ENCODE assay signal across 8 cellular contexts in the genomic region with DNA sequence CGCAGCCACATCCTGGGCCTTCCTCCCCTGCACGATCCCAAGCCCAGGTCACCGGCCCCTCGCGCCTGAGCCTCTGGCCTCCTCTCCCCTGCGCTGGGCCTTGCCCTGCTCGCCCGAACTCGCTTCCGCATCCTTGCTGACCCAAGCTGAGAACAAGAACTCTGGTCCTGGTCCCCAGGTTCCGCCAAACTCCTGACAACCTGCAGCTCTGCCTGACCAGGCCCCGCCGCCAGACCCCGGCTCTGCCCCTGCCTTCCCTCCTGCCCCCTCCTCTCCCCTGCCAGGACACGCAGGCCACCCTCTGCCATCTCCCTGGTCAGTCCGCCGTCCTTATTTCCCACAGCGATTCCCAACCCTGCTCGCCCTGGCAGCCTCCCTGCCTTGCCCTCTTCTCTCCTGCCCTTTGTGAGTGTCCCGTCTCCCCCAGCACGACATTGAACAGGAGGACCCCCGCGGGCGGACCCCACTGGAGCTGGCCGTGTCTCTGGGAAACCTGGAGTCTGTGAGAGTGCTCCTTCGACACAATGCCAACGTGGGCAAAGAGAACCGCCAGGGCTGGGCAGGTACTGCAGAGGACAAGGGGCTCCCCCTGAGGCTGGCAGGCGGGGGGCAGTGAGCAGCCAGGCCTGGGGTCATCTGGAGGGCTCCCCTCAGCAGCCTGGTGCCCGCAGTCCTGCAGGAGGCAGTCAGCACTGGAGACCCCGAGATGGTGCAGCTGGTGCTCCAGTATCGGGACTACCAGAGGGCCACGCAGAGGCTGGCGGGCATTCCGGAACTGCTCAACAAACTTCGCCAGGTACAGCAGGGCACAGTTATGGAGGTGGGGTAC. TPM values are rescaled to one million over a fixed set of nuclear protein-coding genes. Genes with fewer than 3 reads are reported as not detected.
DNase-seq lines count a peak whose midpoint lies in the region; ATAC-seq and TF ChIP-seq lines count a peak whose summit lies in the region.

No MANE protein-coding gene starts in this region.

- peaks cover 19% of the 10 kb centered on the region for H3K9me3 ChIP-seq in endodermal cell (ENCODE audit: control insufficient read depth, low read length)
- H3K9me3 ChIP-seq in naive thymus-derived CD4-positive, alpha-beta T cell (ENCODE audit: control insufficient read depth in 2 of 3, low read length in 3 of 3), result no peaks in the 10 kb centered on the region

- H3K4me1 Mint-ChIP-seq in endodermal cell, result peaks cover 10% of the 10 kb centered on the region
- peaks cover 29 to 72% (median 57%) of the 10 kb centered on the region in 7 donors for H3K4me1 Mint-ChIP-seq in naive thymus-derived CD4-positive, alpha-beta T cell

- peak overlapping the region; percentile 77 for H3K27ac Mint-ChIP-seq in endodermal cell
- H3K27ac Mint-ChIP-seq in naive thymus-derived CD4-positive, alpha-beta T cell, result peak overlapping the region; percentile 72 to 93 (median 88)

- CTCF ChIA-PET in naive thymus-derived CD4-positive, alpha-beta T cell (lab: Charles Lee), result interaction anchor here (0.9 to 3.9 kb wide), 7 partner anchors 14 to 56 kb away, joined by 3 to 24 read pairs (median 4); no protein-coding TSS in a partner anchor
- CTCF ChIA-PET in GM10248 (lab: Yijun Ruan, JAX), result interaction anchor here (0.9 to 3.9 kb wide), 10 partner anchors 9 to 182 kb away, joined by 3 to 23 read pairs (median 8); no protein-coding TSS in a partner anchor

- WGBS in endodermal cell (ENCODE audit: insufficient coverage in 1 of 2, insufficient read length in 1 of 2), 2 experiments, result 45 to 62% methylated on average over 24 to 36 of the region's 36 CpGs

- peaks cover 40% of the 10 kb centered on the region for H3K36me3 Mint-ChIP-seq in endodermal cell (ENCODE audit: low read depth)
- peaks cover 0 to 41% (median 22%) of the 10 kb centered on the region in 5 donors for H3K36me3 Mint-ChIP-seq in naive thymus-derived CD4-positive, alpha-beta T cell

- no peaks in the 10 kb centered on the region for H3K4me1 ChIP-seq in endodermal cell (ENCODE audit: control insufficient read depth, insufficient read depth, low read length)
- H3K4me1 ChIP-seq in naive thymus-derived CD4-positive, alpha-beta T cell (ENCODE audit: control insufficient read depth in 2 of 2, insufficient read depth in 2 of 2, low read length in 2 of 2), result peaks cover 54 to 60% of the 10 kb centered on the region in 2 donors

- H3K4me3 ChIP-seq in GM08714 (ENCODE audit: low read length), result peak overlapping the region; percentile 87
- peak overlapping the region; percentile 86 for H3K4me3 ChIP-seq in endodermal cell (ENCODE audit: low read length)
- peak overlapping the region; percentile 68 for H3K4me3 ChIP-seq in naive thymus-derived CD4-positive, alpha-beta T cell (ENCODE audit: low read length)

- peaks cover 39% of the 10 kb centered on the region for H3K36me3 ChIP-seq in endodermal cell (ENCODE audit: control insufficient read depth, insufficient read depth, low read length)
- H3K36me3 ChIP-seq in naive thymus-derived CD4-positive, alpha-beta T cell (ENCODE audit: control insufficient read depth in 2 of 3, insufficient read depth in 3 of 3, low read length in 3 of 3), result peaks cover 0 to 48% (median 7%) of the 10 kb centered on the region in 3 experiments

- TF ChIP-seq POLR2A in GM18505 (IDR thresholded peaks at IDR 0.05; ENCODE audit: borderline replicate concordance, extremely low read depth, insufficient read depth, insufficient read length), result no peak

- DNase-seq in OCI-M1 (lab: John Stamatoyannopoulos, UW) (peak; percentile 64), endodermal cell (peak; percentile 81), GM10248 (ENCODE audit: extremely low spot score) (no peak)
- no peak for DNase-seq in naive thymus-derived CD4-positive, alpha-beta T cell
- DNase-seq in activated CD4-positive, CD25-positive, alpha-beta regulatory T cell (lab: John Stamatoyannopoulos, UW), result no peak

- ATAC-seq in naive thymus-derived CD4-positive, alpha-beta T cell, result no peak
- ATAC-seq in HG02884 (IDR thresholded peaks at IDR 0.05; ENCODE audit: unreplicated experiment) (no peak), GM18505 (IDR thresholded peaks at IDR 0.05; ENCODE audit: unreplicated experiment) (no peak)

- H3K27me3 ChIP-seq in endodermal cell (ENCODE audit: control insufficient read depth, insufficient read depth, low read length, poor library complexity, severe bottlenecking), result no peaks in the 10 kb centered on the region
- H3K27me3 ChIP-seq in naive thymus-derived CD4-positive, alpha-beta T cell (ENCODE audit: control insufficient read depth in 2 of 2, insufficient read depth in 2 of 2, low read length in 2 of 2), result no peaks in the 10 kb centered on the region

- H3K27me3 Mint-ChIP-seq in endodermal cell (ENCODE audit: insufficient read depth), result no peaks in the 10 kb centered on the region
- H3K27me3 Mint-ChIP-seq in naive thymus-derived CD4-positive, alpha-beta T cell, result peaks cover 0 to 2% (median 0%) of the 10 kb centered on the region in 5 donors

- TF ChIP-seq CTCF in endodermal cell (conservative IDR thresholded peaks at IDR 0.05) (no peak), GM10248 (IDR thresholded peaks at IDR 0.05; ENCODE audit: control extremely low read depth, extremely low read depth, low read depth, missing control alignments) (no peak)

- H3K4me3 Mint-ChIP-seq in endodermal cell, result peak overlapping the region; percentile 83
- H3K4me3 Mint-ChIP-seq in naive thymus-derived CD4-positive, alpha-beta T cell, result peak overlapping the region; percentile 77 to 96 (median 88)

- POLR2A ChIA-PET in naive thymus-derived CD4-positive, alpha-beta T cell (lab: Charles Lee), result interaction anchor here (1.9 to 21.3 kb wide), 7 partner anchors 13 to 56 kb away, joined by 8 to 729 read pairs (median 33); a partner anchor contains a TSS
- POLR2A ChIA-PET in GM10248 (lab: Yijun Ruan, JAX), result interaction anchor here (0.6 to 2.3 kb wide), 3 partner anchors 12 to 50 kb away, joined by 4 to 12 read pairs (median 7); a partner anchor contains a TSS

- peak overlapping the region; percentile 34 for H3K9ac ChIP-seq in endodermal cell (ENCODE audit: extremely low read depth, low read length, poor library complexity, severe bottlenecking)

- intact Hi-C loops in naive thymus-derived CD4-positive, alpha-beta T cell (cut with micrococcal nuclease), result loop anchor here (1.0 to 5.0 kb wide), 4 partner anchors 13 to 219 kb away; a partner anchor contains a TSS

- peaks cover 4% of the 10 kb centered on the region for H3K9me3 Mint-ChIP-seq in endodermal cell
- H3K9me3 Mint-ChIP-seq in naive thymus-derived CD4-positive, alpha-beta T cell, result peaks cover 0 to 4% (median 0%) of the 10 kb centered on the region in 11 donors

- H3K27ac ChIP-seq in endodermal cell (ENCODE audit: low read depth, low read length), result no peak overlapping the region
- peak overlapping the region; percentile 81 for H3K27ac ChIP-seq in naive thymus-derived CD4-positive, alpha-beta T cell (ENCODE audit: low read depth, low read length)

RNA-seq across cellular contexts. Expression of a gene that starts 0.8 kb away (rescaled TPM):
- total RNA-seq in endodermal cell, result 10 to 100 TPM; 56.6 to 58.6 TPM
- polyA plus RNA-seq in endodermal cell (2013, experiment 1 of 2), result 30.0 TPM
- polyA plus RNA-seq in endodermal cell (2013, experiment 2 of 2), result 27.5 TPM
- total RNA-seq in naive thymus-derived CD4-positive, alpha-beta T cell, result 100 to 1,000 TPM; 161 to 286 (median 191) TPM
- polyA plus RNA-seq in naive thymus-derived CD4-positive, alpha-beta T cell, result 10 to 100 TPM in 1 of 2 donors, 1 to 10 TPM in 1; 6.3 to 19.5 TPM

RNA-seq across cellular contexts. Expression of a gene that starts 13.5 kb away (rescaled TPM):
- total RNA-seq in endodermal cell, result 10 to 100 TPM; 39.1 to 44.4 TPM
- 22.0 TPM for polyA plus RNA-seq in endodermal cell (2013, experiment 1 of 2)
- polyA plus RNA-seq in endodermal cell (2013, experiment 2 of 2), result 16.0 TPM
- total RNA-seq in naive thymus-derived CD4-positive, alpha-beta T cell, result 10 to 100 TPM in 4 of 5 experiments, 1 to 10 TPM in 1; 8.8 to 23.8 (median 15.0) TPM
- polyA plus RNA-seq in naive thymus-derived CD4-positive, alpha-beta T cell, result 1 to 10 TPM; 1.1 to 4.9 TPM

RNA-seq across cellular contexts. Expression of a gene that starts 23.6 kb away (rescaled TPM):
- 10 to 100 TPM; 58.0 to 61.7 TPM for total RNA-seq in endodermal cell
- 43.5 TPM for polyA plus RNA-seq in endodermal cell (2013, experiment 1 of 2)
- polyA plus RNA-seq in endodermal cell (2013, experiment 2 of 2), result 39.5 TPM
- total RNA-seq in naive thymus-derived CD4-positive, alpha-beta T cell, result 100 to 1,000 TPM; 305 to 399 (median 322) TPM
- 10 to 100 TPM; 18.5 to 38.0 TPM for polyA plus RNA-seq in naive thymus-derived CD4-positive, alpha-beta T cell

Comparison
In these comparisons a context has a peak if more than half of its experiments do, and no peak if none do; other contexts are left out.
1. DNase-seq: peak in OCI-M1 (single experiment) and endodermal cell (single experiment); none in naive thymus-derived CD4-positive, alpha-beta T cell (0 of 9), activated CD4-positive, CD25-positive, alpha-beta regulatory T cell (0 of 4) and GM10248 (single experiment).
2. RNA of a gene that starts 23.6 kb away (total RNA-seq): 305 to 399 TPM in naive thymus-derived CD4-positive, alpha-beta T cell; 58.0 to 61.7 TPM in endodermal cell; every median in the first group is over 4 times any median in the second.
3. Peak in every context shown above with its lines, with median percentiles within 50 percentile points of each other: H3K4me3 ChIP-seq.